Comparison of ENCODE assay signal across 10 cellular contexts in genomic region chr9:976258-976804, GRCh38. TPM values are rescaled to one million over a fixed set of nuclear protein-coding genes. Genes with fewer than 3 reads are reported as not detected.
A peak's percentile ranks its signal among the peaks of the same experiment; 100 is the strongest.
DNase-seq lines count a peak whose midpoint lies in the region; TF ChIP-seq lines count a peak whose summit lies in the region.
"Had no signal": no experiment of that assay in that cellular context is flagged by ENCODE, and none has a peak within 500 bp of the region (broad histone marks: within the 10 kb centered on the region; RNA-seq: fewer than 3 reads in every experiment).

A gene with protein sequence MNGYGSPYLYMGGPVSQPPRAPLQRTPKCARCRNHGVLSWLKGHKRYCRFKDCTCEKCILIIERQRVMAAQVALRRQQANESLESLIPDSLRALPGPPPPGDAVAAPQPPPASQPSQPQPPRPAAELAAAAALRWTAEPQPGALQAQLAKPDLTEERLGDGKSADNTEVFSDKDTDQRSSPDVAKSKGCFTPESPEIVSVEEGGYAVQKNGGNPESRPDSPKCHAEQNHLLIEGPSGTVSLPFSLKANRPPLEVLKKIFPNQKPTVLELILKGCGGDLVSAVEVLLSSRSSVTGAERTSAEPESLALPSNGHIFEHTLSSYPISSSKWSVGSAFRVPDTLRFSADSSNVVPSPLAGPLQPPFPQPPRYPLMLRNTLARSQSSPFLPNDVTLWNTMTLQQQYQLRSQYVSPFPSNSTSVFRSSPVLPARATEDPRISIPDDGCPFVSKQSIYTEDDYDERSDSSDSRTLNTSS (plus strand): TSS chr9:976655. CDS start chr9:977002, 347 bp downstream.

- H3K27ac ChIP-seq in thyroid gland = peak within 1 kb of the TSS; percentile 48 to 93 (median 91)
- H3K27ac ChIP-seq: gastroesophageal sphincter, RWPE1 had no signal

- no peak for DNase-seq in activated naive CD4-positive, alpha-beta T cell treated with anti-CD3 and anti-CD28 coated beads, Interleukin-2, amount 50 U/mL, for 16 hours
- DNase-seq in SW480 (ENCODE audit: low spot score) = peak; percentile 12
- peak; percentile 72 for DNase-seq in islet precursor cell
- peak; percentile 43 to 73 for DNase-seq in thyroid gland
- no peak for DNase-seq in HK-2 (ENCODE audit: unreplicated experiment)
- DNase-seq in NCI-H2081 (lab: John Stamatoyannopoulos, UW) = no peak
- no peak for DNase-seq in T1000 (lab: John Stamatoyannopoulos, UW)

- H3K36me3 ChIP-seq in thyroid gland = no peaks in the 10 kb centered on the region
- H3K36me3 ChIP-seq: gastroesophageal sphincter had no signal

- no peaks in the 10 kb centered on the region for H3K9me3 Mint-ChIP-seq in activated naive CD4-positive, alpha-beta T cell treated with anti-CD3 and anti-CD28 coated beads, Interleukin-2, amount 50 U/mL, for 24 hours

- no peaks in the 10 kb centered on the region for H3K27me3 ChIP-seq in thyroid gland

- peaks cover 38 to 43% of the 10 kb centered on the region in 2 donors for H3K4me1 ChIP-seq in thyroid gland

- peaks cover 64% of the 10 kb centered on the region for H3K27me3 Mint-ChIP-seq in activated naive CD4-positive, alpha-beta T cell treated with anti-CD3 and anti-CD28 coated beads, Interleukin-2, amount 50 U/mL, for 24 hours

- peaks cover 9% of the 10 kb centered on the region for H3K4me1 Mint-ChIP-seq in activated naive CD4-positive, alpha-beta T cell treated with anti-CD3 and anti-CD28 coated beads, Interleukin-2, amount 50 U/mL, for 24 hours

- H3K27ac Mint-ChIP-seq in activated naive CD4-positive, alpha-beta T cell treated with anti-CD3 and anti-CD28 coated beads, Interleukin-2, amount 50 U/mL, for 24 hours = peak within 1 kb of the TSS; percentile 43

- whole genome bisulfite sequencing in thyroid gland, 2 donors = 2 to 3% methylated on average over 32 to 37 of the region's 51 CpGs

- H3K4me3 Mint-ChIP-seq in activated naive CD4-positive, alpha-beta T cell treated with anti-CD3 and anti-CD28 coated beads, Interleukin-2, amount 50 U/mL, for 24 hours = no peak within 1 kb of the TSS

- peak within 1 kb of the TSS in 1 of 3 donors; percentile 42 for H3K4me3 ChIP-seq in thyroid gland (replicated peaks in 1 of 3)

- intact Hi-C loops in thyroid gland (cut with DNase I) = no loop called here

- H3K9me3 ChIP-seq in thyroid gland = no peaks in the 10 kb centered on the region
- H3K9me3 ChIP-seq: gastroesophageal sphincter had no signal

- peak; percentile 40 to 71 for TF ChIP-seq POLR2A in thyroid gland (IDR thresholded peaks at IDR 0.05)

- TF ChIP-seq CTCF in thyroid gland (IDR thresholded peaks at IDR 0.05) = no peak

- H3K36me3 Mint-ChIP-seq in activated naive CD4-positive, alpha-beta T cell treated with anti-CD3 and anti-CD28 coated beads, Interleukin-2, amount 50 U/mL, for 24 hours = no peaks in the 10 kb centered on the region

RNA-seq across cellular contexts. Expression of the gene that starts here (rescaled TPM):
- total RNA-seq in thyroid gland = 10 to 100 TPM in 1 of 4 donors, 1 to 10 TPM in 3; 2.5 to 26.1 (median 7.3) TPM

Comparison
In these comparisons a context has a peak if more than half of its experiments do, and no peak if none do; other contexts are left out.
1. DNase-seq: peak in SW480 (single experiment), islet precursor cell (single experiment) and thyroid gland (2 of 2); none in activated naive CD4-positive, alpha-beta T cell treated with anti-CD3 and anti-CD28 coated beads, Interleukin-2, amount 50 U/mL, for 16 hours (single experiment), HK-2 (single experiment), NCI-H2081 (0 of 2) and T1000 (single experiment).